29 cellular contexts compared by ENCODE assay signal in genomic region chr18:72995558-72995957, GRCh38.
DNase-seq lines count a peak whose midpoint lies in the region; ATAC-seq, FAIRE-seq and TF ChIP-seq lines count a peak whose summit lies in the region.
"Had no signal": no experiment of that assay in that cellular context is flagged by ENCODE, and none has a peak within 500 bp of the region (broad histone marks: within the 10 kb centered on the region; RNA-seq: fewer than 3 reads in every experiment).

No MANE protein-coding gene starts in this region.

- no peaks in the 10 kb centered on the region for H3K36me3 ChIP-seq in keratinocyte (ENCODE audit: control insufficient read depth in 2 of 2, extremely low read depth in 1 of 2, insufficient read depth in 2 of 2, low read length in 2 of 2)
- H3K36me3 ChIP-seq: BLaER1 had no signal

- H3K27ac ChIP-seq in keratinocyte (ENCODE audit: control insufficient read depth, insufficient read depth, low read length) = peak overlapping the region; percentile 24
- H3K27ac ChIP-seq: BLaER1, HL-60 had no signal

- no peaks in the 10 kb centered on the region for H3K27me3 Mint-ChIP-seq in osteocyte (ENCODE audit: unreplicated experiment)
- H3K27me3 Mint-ChIP-seq: CD4-positive, alpha-beta memory T cell had no signal

- H3K4me3 Mint-ChIP-seq in osteocyte (ENCODE audit: unreplicated experiment) = no peak overlapping the region
- H3K4me3 Mint-ChIP-seq: CD4-positive, alpha-beta memory T cell had no signal

- H3K4me2 ChIP-seq in keratinocyte (ENCODE audit: control insufficient read depth, extremely low read depth, insufficient read depth, low read depth, low read length) = peak overlapping the region; percentile 34
- H3K4me2 ChIP-seq: BLaER1 had no signal

- H3K4me3 ChIP-seq in astrocyte of the spinal cord (ENCODE audit: low read depth, low read length) (no peak overlapping the region), keratinocyte (ENCODE audit: control insufficient read depth in 2 of 3, extremely low read depth in 1 of 3, insufficient read depth in 2 of 3, low read depth in 1 of 3, low read length in 3 of 3) (no peak overlapping the region)
- H3K4me3 ChIP-seq: BLaER1, GM12878, K562 had no signal

- TF ChIP-seq CTCF in D721Med (IDR thresholded peaks at IDR 0.05; ENCODE audit: insufficient read depth, missing control alignments) = no peak
- no peak for TF ChIP-seq CTCF in astrocyte of the spinal cord (IDR thresholded peaks at IDR 0.05; ENCODE audit: low read depth, low read length)
- TF ChIP-seq CTCF in keratinocyte (optimal IDR thresholded peaks at IDR 0.05 in 1 of 3, IDR thresholded peaks at IDR 0.05 in 1 of 3, conservative IDR thresholded peaks at IDR 0.05 in 1 of 3; ENCODE audit: extremely low read depth in 1 of 3, insufficient read depth in 2 of 3, low read length in 3 of 3) = no peak
- TF ChIP-seq CTCF in osteocyte (IDR thresholded peaks at IDR 0.05) = no peak

- H3K79me2 ChIP-seq in keratinocyte (ENCODE audit: control insufficient read depth, insufficient read depth, low read length) = no peaks in the 10 kb centered on the region

- ATAC-seq in HG03025 (IDR thresholded peaks at IDR 0.05; ENCODE audit: low FRiP score, unreplicated experiment) = no peak
- ATAC-seq: GM12878, HepG2, K562 had no signal

- H3K4me1 Mint-ChIP-seq in osteocyte (ENCODE audit: unreplicated experiment) = no peaks in the 10 kb centered on the region
- H3K4me1 Mint-ChIP-seq: CD4-positive, alpha-beta memory T cell had no signal

- no peaks in the 10 kb centered on the region for H3K9me3 ChIP-seq in keratinocyte (ENCODE audit: control insufficient read depth, low read depth, low read length)
- H3K9me3 ChIP-seq: BLaER1 had no signal

- peaks cover 10% of the 10 kb centered on the region for H3K4me1 ChIP-seq in keratinocyte (ENCODE audit: control insufficient read depth, extremely low read depth, insufficient read depth, low read length)
- H3K4me1 ChIP-seq: BLaER1 had no signal

- no peaks in the 10 kb centered on the region for H3K27me3 ChIP-seq in keratinocyte (ENCODE audit: control insufficient read depth, extremely low read depth, insufficient read depth, low read length)
- H3K27me3 ChIP-seq: BLaER1 had no signal

- peak overlapping the region; percentile 26 for H2AFZ ChIP-seq in keratinocyte (ENCODE audit: control insufficient read depth, low read length)

- no peaks in the 10 kb centered on the region for H3K9me1 ChIP-seq in keratinocyte (ENCODE audit: control insufficient read depth, extremely low read depth, insufficient read depth, low read length)

- in situ Hi-C loops in astrocyte of the spinal cord (cut with HindIII; ENCODE audit: low sequenced_read_pairs) = no loop called here

- dilution Hi-C loops in keratinocyte (cut with MboI; ENCODE audit: extremely low pct_ligation_motif_present, low sequenced_read_pairs) = no loop called here

- no peak overlapping the region for H3K9ac ChIP-seq in keratinocyte (ENCODE audit: control insufficient read depth, extremely low read depth, insufficient read depth, low read length)
- H3K9ac ChIP-seq: BLaER1 had no signal

- no peaks in the 10 kb centered on the region for H3K36me3 Mint-ChIP-seq in osteocyte (ENCODE audit: unreplicated experiment)
- H3K36me3 Mint-ChIP-seq: CD4-positive, alpha-beta memory T cell had no signal

- H3K27ac Mint-ChIP-seq in osteocyte (ENCODE audit: unreplicated experiment) = no peak overlapping the region
- H3K27ac Mint-ChIP-seq: CD4-positive, alpha-beta memory T cell had no signal

- no peaks in the 10 kb centered on the region for H4K20me1 ChIP-seq in keratinocyte (ENCODE audit: control insufficient read depth, extremely low read depth, insufficient read depth, low read length)
- H4K20me1 ChIP-seq: BLaER1 had no signal

- DNase-seq in D721Med (ENCODE audit: insufficient read length, low spot score) (no peak), RCC 7860 (ENCODE audit: low spot score) (peak; percentile 10), astrocyte of the spinal cord (ENCODE audit: low read depth, low spot score) (peak; percentile 29), keratinocyte (ENCODE audit: low read depth, low spot score) (no peak), osteocyte (ENCODE audit: extremely low spot score, unreplicated experiment) (no peak), NCI-H2029 (lab: John Stamatoyannopoulos, UW) (no peak)
- DNase-seq: CD4-positive, alpha-beta memory T cell; COR-L47; EL; GDM1; HCEC 1CT; Kasumi-1; MV-4-11; NCI-H1105; NCI-H1436 treated with DMSO at 0.1 percent for 48 hours; NCI-H187 treated with DMSO at 0.1 percent for 48 hours; NCI-H2107; NCI-H524 treated with DMSO at 0.1 percent for 48 hours; NCI-H774; RPMI8226; SHP77 treated with DMSO at 0.1 percent for 48 hours had no signal

- H3K9me3 Mint-ChIP-seq in osteocyte (ENCODE audit: unreplicated experiment) = peaks cover 5% of the 10 kb centered on the region

- FAIRE-seq in D721Med (lab: Jason Lieb, UNC) = peak; percentile 84
- peak; percentile 15 for FAIRE-seq in RCC 7860 (lab: Jason Lieb, UNC)
- FAIRE-seq in keratinocyte (lab: Jason Lieb, UNC) = no peak
- FAIRE-seq: GM12878, GM19239, H1, HepG2, K562 had no signal

Comparison
In these comparisons a context has a peak if more than half of its experiments do, and no peak if none do; other contexts are left out.
1. DNase-seq: peak in RCC 7860 (single experiment) and astrocyte of the spinal cord (single experiment); none in D721Med (single experiment), keratinocyte (single experiment), osteocyte (single experiment) and NCI-H2029 (single experiment).